ENCODE assay signal across 8 cellular contexts in genomic region chr18:2848145-2848878, GRCh38. TPM values are rescaled to one million over a fixed set of nuclear protein-coding genes. Genes with fewer than 3 reads are reported as not detected.
DNase-seq lines count a peak whose midpoint lies in the region; ATAC-seq and TF ChIP-seq lines count a peak whose summit lies in the region.

No MANE protein-coding gene starts in this region.

- TF ChIP-seq CTCF in esophagus muscularis mucosa (IDR thresholded peaks at IDR 0.05): no peak
- no peak for TF ChIP-seq CTCF in ovary (IDR thresholded peaks at IDR 0.05)
- no peak for TF ChIP-seq CTCF in RWPE1 (conservative IDR thresholded peaks at IDR 0.05; ENCODE audit: low read depth)

- no peak overlapping the region for H3K4me3 ChIP-seq in CD4-positive, CD25-positive, alpha-beta regulatory T cell (ENCODE audit: low read depth, low read length)
- peak overlapping the region; percentile 57 to 67 (median 58) for H3K4me3 ChIP-seq in esophagus muscularis mucosa
- peak overlapping the region; percentile 56 for H3K4me3 ChIP-seq in ovary

- H3K4me1 Mint-ChIP-seq in CD4-positive, CD25-positive, alpha-beta regulatory T cell: peaks cover 4 to 27% (median 16%) of the 10 kb centered on the region in 4 donors

- peaks cover 42% of the 10 kb centered on the region for H3K27me3 Mint-ChIP-seq in CD4-positive, CD25-positive, alpha-beta regulatory T cell

- peaks cover 25% of the 10 kb centered on the region for H3K4me1 ChIP-seq in CD4-positive, CD25-positive, alpha-beta regulatory T cell (ENCODE audit: control insufficient read depth, insufficient read depth, low read length, poor library complexity, severe bottlenecking)
- H3K4me1 ChIP-seq in esophagus muscularis mucosa: peaks cover 14 to 34% (median 24%) of the 10 kb centered on the region in 4 donors
- H3K4me1 ChIP-seq in ovary (ENCODE audit: insufficient read depth): peaks cover 4% of the 10 kb centered on the region

- intact Hi-C loops in esophagus muscularis mucosa (cut with DNase I): no loop called here
- intact Hi-C loops in ovary (cut with DNase I): loop anchor here in 1 of 4 donors (2.0 kb wide), 1 partner anchor 56 kb away; no protein-coding TSS in a partner anchor

- in situ Hi-C loops in KBM-7 (cut with MboI; ENCODE audit: low pct_unique_long_range_greater_than_20kb, low sequenced_read_pairs): no loop called here

- POLR2A ChIA-PET in RWPE1 (lab: Yijun Ruan, JAX; ENCODE audit: low non-redundant PET): no interaction called here

- peaks cover 27% of the 10 kb centered on the region for H3K27me3 ChIP-seq in CD4-positive, CD25-positive, alpha-beta regulatory T cell (ENCODE audit: control insufficient read depth, insufficient read depth, low read length)
- H3K27me3 ChIP-seq in esophagus muscularis mucosa: peaks cover 0 to 53% (median 18%) of the 10 kb centered on the region in 4 donors
- H3K27me3 ChIP-seq in ovary: no peaks in the 10 kb centered on the region

- 21% methylated on average over 17 of the region's 17 CpGs for WGBS in esophagus muscularis mucosa
- 14 to 23% (median 17%) methylated on average over 17 of the region's 17 CpGs for WGBS in ovary, 3 donors

- H3K9me3 ChIP-seq in CD4-positive, CD25-positive, alpha-beta regulatory T cell (ENCODE audit: control insufficient read depth in 2 of 2, low read length in 2 of 2): no peaks in the 10 kb centered on the region
- H3K9me3 ChIP-seq in esophagus muscularis mucosa (no peaks in the 10 kb centered on the region), ovary (no peaks in the 10 kb centered on the region)

- no peak overlapping the region for H3K27ac ChIP-seq in CD4-positive, CD25-positive, alpha-beta regulatory T cell (ENCODE audit: insufficient read depth, low read length, poor library complexity, severe bottlenecking)
- H3K27ac ChIP-seq in esophagus muscularis mucosa (replicated peaks in 1 of 4) (peak overlapping the region; percentile 70 to 77 (median 74)), ovary (peak overlapping the region; percentile 65 to 83), RWPE1 (no peak overlapping the region)

- CTCF ChIA-PET in RWPE1 (lab: Yijun Ruan, JAX): interaction anchor here (0.5 kb wide), 1 partner anchor 66 kb away, joined by 6 read pairs; no protein-coding TSS in a partner anchor

- H3K36me3 ChIP-seq in CD4-positive, CD25-positive, alpha-beta regulatory T cell (ENCODE audit: control insufficient read depth, insufficient read depth, low read length): no peaks in the 10 kb centered on the region
- H3K36me3 ChIP-seq in esophagus muscularis mucosa: no peaks in the 10 kb centered on the region
- no peaks in the 10 kb centered on the region for H3K36me3 ChIP-seq in ovary

- H3K9me3 Mint-ChIP-seq in CD4-positive, CD25-positive, alpha-beta regulatory T cell: peaks cover 0 to 5% (median 0%) of the 10 kb centered on the region in 7 donors

- H3K27ac Mint-ChIP-seq in CD4-positive, CD25-positive, alpha-beta regulatory T cell: peak overlapping the region in 1 of 3 donors; percentile 64

- DNase-seq in CD4-positive, CD25-positive, alpha-beta regulatory T cell: peak in 1 of 3 donors; percentile 14
- DNase-seq in KBM-7 (peak; percentile 52), esophagus muscularis mucosa (ENCODE audit: extremely low spot score) (no peak), ovary (no peak), RWPE1 (ENCODE audit: low spot score) (no peak), COLO668 (lab: John Stamatoyannopoulos, UW; ENCODE audit: unreplicated experiment) (no peak)
- DNase-seq in activated effector memory CD4-positive, alpha-beta T cell treated with Interleukin-2 at 50 U/mL for 16 hours: no peak

- ATAC-seq in CD4-positive, CD25-positive, alpha-beta regulatory T cell (ENCODE audit: low read depth in 2 of 2): no peak
- ATAC-seq in HG02885 (IDR thresholded peaks at IDR 0.05; ENCODE audit: poor library complexity, unreplicated experiment): no peak

- H3K4me3 Mint-ChIP-seq in CD4-positive, CD25-positive, alpha-beta regulatory T cell: peak overlapping the region; percentile 36 to 80 (median 75)

- peaks cover 4% of the 10 kb centered on the region for H3K36me3 Mint-ChIP-seq in CD4-positive, CD25-positive, alpha-beta regulatory T cell

- TF ChIP-seq EP300 in esophagus muscularis mucosa (IDR thresholded peaks at IDR 0.05) (no peak), ovary (IDR thresholded peaks at IDR 0.05) (no peak)

- TF ChIP-seq POLR2A in esophagus muscularis mucosa (IDR thresholded peaks at IDR 0.05; ENCODE audit: low read depth) (no peak), ovary (IDR thresholded peaks at IDR 0.05) (no peak)

RNA-seq across cellular contexts. Expression of gene EMILIN2, which starts 1.5 kb away (rescaled TPM):
- total RNA-seq in CD4-positive, CD25-positive, alpha-beta regulatory T cell: 4.6 TPM
- 1 to 10 TPM; 1.7 to 2.9 (median 2.0) TPM for polyA plus RNA-seq in CD4-positive, CD25-positive, alpha-beta regulatory T cell
- total RNA-seq in esophagus muscularis mucosa (10 to 100 TPM; 10.8 to 24.2 (median 16.7) TPM), ovary (10 to 100 TPM; 32.6 to 40.4 (median 34.3) TPM)
- 10 to 100 TPM; 16.5 to 17.1 TPM for polyA plus RNA-seq in ovary

Comparison
In these comparisons a context has a peak if more than half of its experiments do, and no peak if none do; other contexts are left out.
1. H3K27ac ChIP-seq: peak in esophagus muscularis mucosa (4 of 4) and ovary (2 of 2); none in CD4-positive, CD25-positive, alpha-beta regulatory T cell (single experiment) and RWPE1 (single experiment).